8 cellular contexts compared by ENCODE assay signal in the genomic region with DNA sequence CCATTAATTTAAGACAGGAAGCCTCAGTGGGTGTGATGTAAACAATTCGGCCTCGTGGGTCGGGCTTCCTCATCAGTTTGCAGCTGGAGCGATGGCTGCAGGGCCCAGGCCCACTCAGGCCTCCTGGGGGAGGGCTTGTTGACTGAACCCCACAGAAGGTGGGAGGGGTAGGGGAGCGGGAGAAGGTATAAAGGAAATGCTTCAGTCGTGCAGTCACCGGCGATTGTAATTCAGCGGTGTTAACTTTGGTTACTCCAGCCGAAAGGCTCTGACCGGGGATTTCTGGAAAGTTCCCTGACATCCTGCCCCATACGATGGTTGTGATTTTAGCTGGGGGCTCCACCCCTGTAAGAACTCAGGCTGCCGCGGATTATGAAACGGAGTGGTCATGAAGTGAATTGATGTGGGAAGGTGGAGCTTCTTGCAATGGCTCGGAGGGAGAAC.
A peak's percentile ranks its signal among the peaks of the same experiment; 100 is the strongest.
DNase-seq lines count a peak whose midpoint lies in the region; ATAC-seq and TF ChIP-seq lines count a peak whose summit lies in the region.

No MANE protein-coding gene starts in this region.

- no peaks in the 10 kb centered on the region for H3K27me3 ChIP-seq in breast epithelium

- peak in 1 of 2 donors; percentile 20 for ATAC-seq in stimulated activated naive B cell treated with anti-CD40 and anti-IgM and Interleukin-4, amounts not matched to agents 10 μg/mL and 1 μg/mL and 100 μg/mL, for 72 hours (replicated peaks)
- ATAC-seq in HG03045 (IDR thresholded peaks at IDR 0.05; ENCODE audit: unreplicated experiment) = no peak

- H3K9me3 Mint-ChIP-seq in stimulated activated naive B cell treated with anti-CD40 and anti-IgM and Interleukin-4, amounts not matched to agents 10 μg/mL and 1 μg/mL and 100 μg/mL, for 72 hours = peaks cover 4 to 12% of the 10 kb centered on the region in 2 donors

- peak overlapping the region; percentile 43 to 57 for H3K4me3 Mint-ChIP-seq in stimulated activated naive B cell treated with anti-CD40 and anti-IgM and Interleukin-4, amounts not matched to agents 10 μg/mL and 1 μg/mL and 100 μg/mL, for 72 hours

- H3K4me1 Mint-ChIP-seq in stimulated activated naive B cell treated with anti-CD40 and anti-IgM and Interleukin-4, amounts not matched to agents 10 μg/mL and 1 μg/mL and 100 μg/mL, for 72 hours = peaks cover 8 to 18% of the 10 kb centered on the region in 2 donors

- H3K27me3 Mint-ChIP-seq in stimulated activated naive B cell treated with anti-CD40 and anti-IgM and Interleukin-4, amounts not matched to agents 10 μg/mL and 1 μg/mL and 100 μg/mL, for 72 hours = peaks cover 39 to 45% of the 10 kb centered on the region in 2 donors

- TF ChIP-seq POLR2A in breast epithelium (IDR thresholded peaks at IDR 0.05) = no peak

- intact Hi-C loops in breast epithelium (cut with DNase I; ENCODE audit: low total_unique reads) = no loop called here

- H3K36me3 ChIP-seq in breast epithelium = no peaks in the 10 kb centered on the region

- no peak overlapping the region for H3K27ac Mint-ChIP-seq in stimulated activated naive B cell treated with anti-CD40 and anti-IgM and Interleukin-4, amounts not matched to agents 10 μg/mL and 1 μg/mL and 100 μg/mL, for 72 hours

- DNase-seq in activated T-cell treated with anti-CD3 and anti-CD28 coated beads, Interleukin-2, amount 50 U/mL, for 1 hour = peak; percentile 24
- DNase-seq in activated T-cell treated with anti-CD3 and anti-CD28 coated beads for 4 hours = no peak
- peak in 1 of 2 donors; percentile 18 for DNase-seq in breast epithelium (ENCODE audit: low spot score in 2 of 2)
- peak; percentile 68 for DNase-seq in iris pigment epithelial cell (ENCODE audit: low read depth)
- DNase-seq in stimulated activated naive B cell treated with anti-CD40 and anti-IgM and Interleukin-4, amounts not matched to agents 10 μg/mL and 1 μg/mL and 100 μg/mL, for 72 hours = no peak
- no peak for DNase-seq in superior temporal gyrus (ENCODE audit: extremely low spot score)
- DNase-seq in stimulated activated CD4-positive, alpha-beta T cell treated with anti-CD3 and anti-CD28 coated beads, Interleukin-2, amount 100 ng/mL, for 48 hours = no peak

- H3K4me3 ChIP-seq in breast epithelium = peak overlapping the region; percentile 45 to 86 (median 72)

- no peaks in the 10 kb centered on the region for H3K4me1 ChIP-seq in breast epithelium

- H3K27ac ChIP-seq in breast epithelium = peak overlapping the region; percentile 61 to 78

- peaks cover 2 to 3% of the 10 kb centered on the region in 2 donors for H3K36me3 Mint-ChIP-seq in stimulated activated naive B cell treated with anti-CD40 and anti-IgM and Interleukin-4, amounts not matched to agents 10 μg/mL and 1 μg/mL and 100 μg/mL, for 72 hours

- TF ChIP-seq CTCF in breast epithelium (IDR thresholded peaks at IDR 0.05) = no peak

- peaks cover 8 to 10% of the 10 kb centered on the region in 2 donors for H3K9me3 ChIP-seq in breast epithelium

Comparison
In these comparisons a context has a peak if more than half of its experiments do, and no peak if none do; other contexts are left out.
1. DNase-seq: peak in activated T-cell treated with anti-CD3 and anti-CD28 coated beads, Interleukin-2, amount 50 U/mL, for 1 hour (single experiment) and iris pigment epithelial cell (single experiment); none in activated T-cell treated with anti-CD3 and anti-CD28 coated beads for 4 hours (single experiment), stimulated activated naive B cell treated with anti-CD40 and anti-IgM and Interleukin-4, amounts not matched to agents 10 μg/mL and 1 μg/mL and 100 μg/mL, for 72 hours (single experiment), superior temporal gyrus (single experiment) and stimulated activated CD4-positive, alpha-beta T cell treated with anti-CD3 and anti-CD28 coated beads, Interleukin-2, amount 100 ng/mL, for 48 hours (0 of 2).